In the genomic region with DNA sequence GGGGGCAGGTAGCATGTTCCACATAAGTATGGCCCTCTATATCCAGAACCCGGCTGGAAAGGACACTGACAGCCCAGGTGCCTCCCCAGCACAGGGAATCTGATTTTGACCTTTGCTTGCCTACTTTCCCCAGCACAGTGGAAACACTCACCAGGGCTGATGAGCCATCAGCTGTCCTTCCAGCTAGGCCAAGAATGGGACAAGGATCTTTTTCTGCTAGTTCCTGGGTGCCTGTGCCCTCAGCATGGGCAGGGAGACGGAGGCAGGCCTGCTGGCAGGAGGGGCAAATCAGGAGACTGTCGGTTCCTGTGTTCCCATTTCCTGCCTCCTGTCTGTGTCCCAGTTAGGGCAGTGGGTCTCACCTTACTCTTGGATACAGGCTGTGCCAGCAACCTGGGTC, we compare ENCODE assay signal across 8 cellular contexts. TPM values are rescaled to one million over a fixed set of nuclear protein-coding genes. Genes with fewer than 3 reads are reported as not detected.
A peak's percentile ranks its signal among the peaks of the same experiment; 100 is the strongest.
DNase-seq lines count a peak whose midpoint lies in the region; ATAC-seq and TF ChIP-seq lines count a peak whose summit lies in the region.

No MANE protein-coding gene starts in this region.

- CTCF ChIA-PET in CD4-positive, alpha-beta T cell (lab: Charles Lee): interaction anchor here (0.9 to 2.4 kb wide), 6 partner anchors 10 to 118 kb away, joined by 3 to 6 read pairs (median 4); no protein-coding TSS in a partner anchor

- H3K36me3 Mint-ChIP-seq in CD4-positive, alpha-beta T cell (ENCODE audit: low read depth): peaks cover 55% of the 10 kb centered on the region
- H3K36me3 Mint-ChIP-seq in naive thymus-derived CD8-positive, alpha-beta T cell: peaks cover 7 to 21% (median 7%) of the 10 kb centered on the region in 3 donors

- H3K4me1 Mint-ChIP-seq in CD4-positive, alpha-beta T cell (ENCODE audit: low read depth): peaks cover 85% of the 10 kb centered on the region
- H3K4me1 Mint-ChIP-seq in naive thymus-derived CD8-positive, alpha-beta T cell: peaks cover 49 to 84% (median 78%) of the 10 kb centered on the region in 4 donors

- H3K9me3 ChIP-seq in CD4-positive, alpha-beta T cell (ENCODE audit: control insufficient read depth, low read length): no peaks in the 10 kb centered on the region
- H3K9me3 ChIP-seq in KOPT-K1 (ENCODE audit: insufficient read depth, low read length, poor library complexity, severe bottlenecking) (no peaks in the 10 kb centered on the region), ectodermal cell (ENCODE audit: control insufficient read depth, low read length) (no peaks in the 10 kb centered on the region)

- H3K4me3 Mint-ChIP-seq in CD4-positive, alpha-beta T cell: peak overlapping the region; percentile 95
- peak overlapping the region; percentile 81 to 98 (median 92) for H3K4me3 Mint-ChIP-seq in naive thymus-derived CD8-positive, alpha-beta T cell

- no peak for DNase-seq in CD4-positive, alpha-beta T cell
- peak in 1 of 10 donors; percentile 8 for DNase-seq in naive thymus-derived CD8-positive, alpha-beta T cell
- DNase-seq in cerebellum (ENCODE audit: low spot score): no peak
- DNase-seq in left colon: no peak
- DNase-seq in DMS79 treated with DMSO at 0.1 percent for 48 hours (lab: John Stamatoyannopoulos, UW): no peak

- H3K27me3 Mint-ChIP-seq in CD4-positive, alpha-beta T cell: no peaks in the 10 kb centered on the region
- peaks cover 0 to 1% (median 0%) of the 10 kb centered on the region in 5 donors for H3K27me3 Mint-ChIP-seq in naive thymus-derived CD8-positive, alpha-beta T cell

- POLR2A ChIA-PET in CD4-positive, alpha-beta T cell (lab: Charles Lee): interaction anchor here (0.7 to 9.6 kb wide), 11 partner anchors 10 to 124 kb away, joined by 3 to 123 read pairs (median 9); partner anchors contain the start of gene MED7
- POLR2A ChIA-PET in naive thymus-derived CD8-positive, alpha-beta T cell (lab: Charles Lee): interaction anchor here (0.6 to 6.3 kb wide), 16 partner anchors 9 to 124 kb away, joined by 3 to 46 read pairs (median 12); partner anchors contain the start of genes ITK and MED7

- H3K36me3 ChIP-seq in KOPT-K1 (ENCODE audit: insufficient read depth, low read length) (peaks cover 30% of the 10 kb centered on the region), ectodermal cell (ENCODE audit: control insufficient read depth, insufficient read depth, low read length) (no peaks in the 10 kb centered on the region)

- H3K27ac Mint-ChIP-seq in CD4-positive, alpha-beta T cell: peak overlapping the region; percentile 93
- H3K27ac Mint-ChIP-seq in naive thymus-derived CD8-positive, alpha-beta T cell: peak overlapping the region; percentile 93 to 99 (median 96)

- H3K4me3 ChIP-seq in ectodermal cell (ENCODE audit: insufficient read depth, low read depth, low read length): peak overlapping the region; percentile 71

- 75 to 79% methylated on average over 3 of the region's 3 CpGs for WGBS in ectodermal cell, 2 experiments

- TF ChIP-seq CTCF in CD4-positive, alpha-beta T cell (IDR thresholded peaks at IDR 0.05): no peak

- H3K27me3 ChIP-seq in CD4-positive, alpha-beta T cell (ENCODE audit: control insufficient read depth, insufficient read depth, low read length): no peaks in the 10 kb centered on the region
- H3K27me3 ChIP-seq in ectodermal cell (ENCODE audit: control insufficient read depth, insufficient read depth, low read length, poor library complexity, severe bottlenecking): peaks cover 19% of the 10 kb centered on the region

- peak overlapping the region; percentile 94 for H3K27ac ChIP-seq in CD4-positive, alpha-beta T cell (ENCODE audit: low read depth, low read length)
- H3K27ac ChIP-seq in KOPT-K1 (ENCODE audit: low read depth, low read length, poor library complexity, severe bottlenecking): peak overlapping the region; percentile 98
- H3K27ac ChIP-seq in ectodermal cell (ENCODE audit: insufficient read depth, low read depth, low read length, poor library complexity, severe bottlenecking): no peak overlapping the region

- no peaks in the 10 kb centered on the region for H3K9me3 Mint-ChIP-seq in CD4-positive, alpha-beta T cell
- H3K9me3 Mint-ChIP-seq in naive thymus-derived CD8-positive, alpha-beta T cell: peaks cover 0 to 2% (median 0%) of the 10 kb centered on the region in 9 donors

- ATAC-seq in CD4-positive, alpha-beta T cell (ENCODE audit: poor library complexity): no peak
- no peak for ATAC-seq in naive thymus-derived CD8-positive, alpha-beta T cell
- ATAC-seq in left colon: no peak
- ATAC-seq in HG03025 (IDR thresholded peaks at IDR 0.05; ENCODE audit: low FRiP score, unreplicated experiment): no peak

- peaks cover 18% of the 10 kb centered on the region for H3K4me1 ChIP-seq in ectodermal cell (ENCODE audit: control insufficient read depth, insufficient read depth, low read length)

- intact Hi-C loops in CD4-positive, alpha-beta T cell (cut with DNase I, micrococcal nuclease): loop anchor here (2.0 to 5.0 kb wide), 5 partner anchors 14 to 475 kb away; partner anchors contain the start of gene LSM11 (in 1 of the 2)
- intact Hi-C loops in left colon (cut with DNase I, micrococcal nuclease): no loop called here

RNA-seq across cellular contexts. Expression of gene CYFIP2, which starts 1.1 kb away (rescaled TPM):
- total RNA-seq in CD4-positive, alpha-beta T cell: 100 to 1,000 TPM; 271 to 287 TPM
- polyA plus RNA-seq in ectodermal cell (2013, experiment 1 of 4): 61.8 TPM
- 66.4 TPM for polyA plus RNA-seq in ectodermal cell (2013, experiment 2 of 4)
- polyA plus RNA-seq in ectodermal cell (2013, experiment 3 of 4): 51.2 TPM
- polyA plus RNA-seq in ectodermal cell (2013, experiment 4 of 4): 57.0 TPM
- 100 to 1,000 TPM; 395 to 412 TPM for total RNA-seq in naive thymus-derived CD8-positive, alpha-beta T cell
- 100 to 1,000 TPM; 417 to 668 (median 506) TPM for polyA plus RNA-seq in naive thymus-derived CD8-positive, alpha-beta T cell
- total RNA-seq in cerebellum (94.8 TPM), left colon (10 to 100 TPM; 25.5 to 36.0 TPM)

Comparison
In these comparisons a context has a peak if more than half of its experiments do, and no peak if none do; other contexts are left out.
1. intact Hi-C loops: an anchor here in CD4-positive, alpha-beta T cell (2.0 to 5.0 kb wide); none called in left colon.